Comparison of ENCODE assay signal across 25 cellular contexts in genomic region chr5:123628860-123629544, GRCh38.
"Had no signal": no experiment of that assay in that cellular context is flagged by ENCODE, and none has a peak within 500 bp of the region (broad histone marks: within the 10 kb centered on the region; RNA-seq: fewer than 3 reads in every experiment).

No MANE protein-coding gene starts in this region.

- DNase-seq: effector CD8-positive, alpha-beta T cell; endodermal cell; foreskin fibroblast; gastrocnemius medialis; left cardiac atrium; mesenchymal stem cell; midbrain; naive thymus-derived CD4-positive, alpha-beta T cell; nucleus accumbens; sigmoid colon; stimulated activated CD4-positive, alpha-beta T cell treated with anti-CD3 and anti-CD28 coated beads, Interleukin-4, amount 100 ng/mL, for 4 hours; trophoblast cell had no signal

- H3K9me3 ChIP-seq: gastrocnemius medialis, prostate gland had no signal

- H3K4me3 Mint-ChIP-seq: dendritic cell treated with granulocyte-macrophage colony-stimulating factor and Interleukin-4, amounts not matched to agents 40 ng/mL and 50 ng/mL, for 4 days; endodermal cell; naive thymus-derived CD4-positive, alpha-beta T cell; nephron; neural progenitor cell; stimulated activated memory B cell treated with anti-CD40 and anti-IgM and Interleukin-4, amounts not matched to agents 10 μg/mL and 1 μg/mL and 100 μg/mL, for 72 hours; stimulated activated naive CD8-positive, alpha-beta T cell treated with anti-CD3 and anti-CD28 coated beads, Interleukin-15, Interleukin-2, amounts not matched to agents 100 ng/mL and 50 ng/mL, for 24 hours had no signal

- H3K27ac Mint-ChIP-seq: dendritic cell treated with granulocyte-macrophage colony-stimulating factor and Interleukin-4, amounts not matched to agents 40 ng/mL and 50 ng/mL, for 4 days; endodermal cell; naive thymus-derived CD4-positive, alpha-beta T cell; nephron; neural progenitor cell; stimulated activated memory B cell treated with anti-CD40 and anti-IgM and Interleukin-4, amounts not matched to agents 10 μg/mL and 1 μg/mL and 100 μg/mL, for 72 hours; stimulated activated naive CD8-positive, alpha-beta T cell treated with anti-CD3 and anti-CD28 coated beads, Interleukin-15, Interleukin-2, amounts not matched to agents 100 ng/mL and 50 ng/mL, for 24 hours had no signal

- H3K27me3 Mint-ChIP-seq: dendritic cell treated with granulocyte-macrophage colony-stimulating factor and Interleukin-4, amounts not matched to agents 40 ng/mL and 50 ng/mL, for 4 days had no signal

- H3K4me1 Mint-ChIP-seq: endodermal cell; naive thymus-derived CD4-positive, alpha-beta T cell; nephron; neural progenitor cell; stimulated activated memory B cell treated with anti-CD40 and anti-IgM and Interleukin-4, amounts not matched to agents 10 μg/mL and 1 μg/mL and 100 μg/mL, for 72 hours had no signal

- H3K4me1 ChIP-seq: gastrocnemius medialis, heart left ventricle, left lung, neural progenitor cell, prostate gland, right atrium auricular region, sigmoid colon, suprapubic skin had no signal

- H3K27ac ChIP-seq: epithelial cell of prostate, gastrocnemius medialis, heart left ventricle, hepatocyte, left lung, neural progenitor cell, prostate gland, right atrium auricular region, sigmoid colon, suprapubic skin had no signal

- H3K9ac ChIP-seq: neural progenitor cell had no signal

- ATAC-seq: esophagus mucosa; gastrocnemius medialis; left cardiac atrium; left lung; naive thymus-derived CD4-positive, alpha-beta T cell; stimulated activated memory B cell treated with anti-CD40 and anti-IgM and Interleukin-4, amounts not matched to agents 10 μg/mL and 1 μg/mL and 100 μg/mL, for 72 hours had no signal

- H3K27me3 ChIP-seq: gastrocnemius medialis, heart left ventricle, hepatocyte, left lung, neural progenitor cell, right atrium auricular region, sigmoid colon, suprapubic skin had no signal

- H3K36me3 ChIP-seq: heart left ventricle, left lung, prostate gland, right atrium auricular region, sigmoid colon, suprapubic skin had no signal

- H3K4me3 ChIP-seq: gastrocnemius medialis, heart left ventricle, hepatocyte, left lung, neural progenitor cell, prostate gland, right atrium auricular region, sigmoid colon, suprapubic skin had no signal

- H2AFZ ChIP-seq: hepatocyte, neural progenitor cell had no signal

- H3K4me2 ChIP-seq: hepatocyte, neural progenitor cell had no signal
